ENCODE assay signal across 9 cellular contexts in the genomic region with DNA sequence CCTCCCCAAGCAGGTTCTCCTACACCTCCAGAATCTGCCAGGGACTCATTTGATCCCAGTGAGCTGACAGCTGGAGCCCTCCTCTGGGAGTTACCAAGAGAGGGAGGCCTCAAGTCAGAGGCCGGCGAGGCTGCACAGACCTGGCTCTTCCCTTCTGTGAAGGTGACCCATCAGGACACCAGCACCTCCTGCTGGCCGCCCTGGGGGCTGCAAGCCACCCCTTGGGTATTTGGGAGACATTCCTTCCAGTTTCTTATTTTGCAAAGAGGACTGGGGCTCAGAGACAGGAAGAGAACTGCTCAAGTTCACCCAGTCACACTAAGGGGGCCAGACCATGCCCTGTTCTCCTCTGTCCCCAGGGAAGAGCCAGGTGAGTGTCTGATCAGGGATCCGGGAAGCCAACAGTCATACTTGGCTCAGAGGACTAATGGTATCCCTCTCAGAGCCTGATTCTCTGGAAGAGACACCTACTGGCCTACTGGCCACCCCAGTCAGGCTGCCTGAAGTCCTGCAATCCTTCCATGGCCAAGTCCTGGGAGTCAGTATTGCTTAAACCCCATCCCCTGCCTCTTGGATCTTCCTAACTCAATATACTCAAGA. TPM values are rescaled to one million over a fixed set of nuclear protein-coding genes. Genes with fewer than 3 reads are reported as not detected.
DNase-seq lines count a peak whose midpoint lies in the region; ATAC-seq and TF ChIP-seq lines count a peak whose summit lies in the region.
"Had no signal": no experiment of that assay in that cellular context is flagged by ENCODE, and none has a peak within 500 bp of the region (broad histone marks: within the 10 kb centered on the region; RNA-seq: fewer than 3 reads in every experiment).

No MANE protein-coding gene starts in this region.

- H3K27me3 ChIP-seq in upper lobe of left lung (no peaks in the 10 kb centered on the region), esophagus squamous epithelium (peaks cover 0 to 42% (median 2%) of the 10 kb centered on the region in 4 donors)

- 58% methylated on average over 4 of the region's 4 CpGs; no CpG with 5 or more reads in 1 of the 2 donors for WGBS in upper lobe of left lung, 2 donors
- WGBS in esophagus squamous epithelium, 2 donors, result 57% methylated on average over 2 of the region's 4 CpGs; no CpG with 5 or more reads in 1 of the 2 donors

- peaks cover 0 to 14% (median 8%) of the 10 kb centered on the region in 4 donors for H3K4me1 ChIP-seq in upper lobe of left lung
- H3K4me1 ChIP-seq in esophagus squamous epithelium, result peaks cover 0 to 13% (median 0%) of the 10 kb centered on the region in 3 donors

- ATAC-seq in left cardiac atrium (no peak), left ventricle myocardium superior (no peak), upper lobe of left lung (ENCODE audit: low FRiP score in 2 of 2) (peak in 1 of 2 donors; percentile 43)

- no peak for TF ChIP-seq EP300 in upper lobe of left lung (IDR thresholded peaks at IDR 0.05)

- H3K27ac ChIP-seq in upper lobe of left lung, result no peak overlapping the region
- no peak overlapping the region for H3K27ac ChIP-seq in esophagus squamous epithelium

- no peaks in the 10 kb centered on the region for H3K36me3 ChIP-seq in upper lobe of left lung
- H3K36me3 ChIP-seq in esophagus squamous epithelium, result no peaks in the 10 kb centered on the region

- H3K4me3 ChIP-seq in WI38 (ENCODE audit: low read depth, low read length) (no peak overlapping the region), upper lobe of left lung (no peak overlapping the region), esophagus squamous epithelium (no peak overlapping the region)

- no peaks in the 10 kb centered on the region for H3K36me3 Mint-ChIP-seq in activated T-helper 2 cell treated with anti-CD3 and anti-CD28 coated beads, Interferon-gamma antibody, Interleukin-2, Interleukin-4, amounts not matched to agents 10 μg/mL and 5 μg/mL and 100 μg/mL, durations not matched to agents 14 hours and 24 hours and 36 hours (ENCODE audit: low read depth)

- intact Hi-C loops in cardiac septum (cut with DNase I), result no loop called here
- intact Hi-C loops in left cardiac atrium (cut with DNase I), result no loop called here
- intact Hi-C loops in left ventricle myocardium superior (cut with micrococcal nuclease), result no loop called here
- intact Hi-C loops in esophagus squamous epithelium (cut with DNase I), result no loop called here
- intact Hi-C loops in activated T-helper 2 cell treated with anti-CD3 and anti-CD28 coated beads, Interferon-gamma antibody, Interleukin-2, Interleukin-4, amounts not matched to agents 10 μg/mL and 5 μg/mL and 100 μg/mL, durations not matched to agents 14 hours and 24 hours and 36 hours (cut with micrococcal nuclease), result no loop called here

- no peak overlapping the region for H3K4me3 Mint-ChIP-seq in activated T-helper 2 cell treated with anti-CD3 and anti-CD28 coated beads, Interferon-gamma antibody, Interleukin-2, Interleukin-4, amounts not matched to agents 10 μg/mL and 5 μg/mL and 100 μg/mL, durations not matched to agents 14 hours and 24 hours and 36 hours (ENCODE audit: low read depth)

- H3K4me1 Mint-ChIP-seq in activated T-helper 2 cell treated with anti-CD3 and anti-CD28 coated beads, Interferon-gamma antibody, Interleukin-2, Interleukin-4, amounts not matched to agents 10 μg/mL and 5 μg/mL and 100 μg/mL, durations not matched to agents 14 hours and 24 hours and 36 hours (ENCODE audit: low read depth), result no peaks in the 10 kb centered on the region

- TF ChIP-seq CTCF in WI38 (IDR thresholded peaks at IDR 0.05; ENCODE audit: low read depth, low read length) (peak; percentile 24), upper lobe of left lung (IDR thresholded peaks at IDR 0.05) (peak in 4 of 6 experiments; percentile 29 to 43 (median 33)), esophagus squamous epithelium (IDR thresholded peaks at IDR 0.05) (peak in 3 of 6 experiments; percentile 25 to 45 (median 31))

- peaks cover 14% of the 10 kb centered on the region for H3K27me3 Mint-ChIP-seq in activated T-helper 2 cell treated with anti-CD3 and anti-CD28 coated beads, Interferon-gamma antibody, Interleukin-2, Interleukin-4, amounts not matched to agents 10 μg/mL and 5 μg/mL and 100 μg/mL, durations not matched to agents 14 hours and 24 hours and 36 hours (ENCODE audit: low read depth)

- peak; percentile 29 for DNase-seq in cardiac septum (ENCODE audit: low spot score)
- no peak for DNase-seq in left cardiac atrium
- peak; percentile 72 for DNase-seq in left ventricle myocardium superior
- DNase-seq in upper lobe of left lung, result peak in 1 of 2 donors; percentile 86
- DNase-seq in esophagus squamous epithelium (lab: John Stamatoyannopoulos, UW), result no peak
- DNase-seq in activated T-helper 2 cell treated with anti-CD3 and anti-CD28 coated beads, Interferon-gamma antibody, Interleukin-2, Interleukin-4, amounts not matched to agents 10 μg/mL and 5 μg/mL and 100 μg/mL, durations not matched to agents 14 hours and 24 hours and 36 hours (ENCODE audit: low spot score), result no peak
- no peak for DNase-seq in NCI-H1930 (lab: John Stamatoyannopoulos, UW)
- DNase-seq: hippocampal formation had no signal

- no peaks in the 10 kb centered on the region for H3K9me3 Mint-ChIP-seq in activated T-helper 2 cell treated with anti-CD3 and anti-CD28 coated beads, Interferon-gamma antibody, Interleukin-2, Interleukin-4, amounts not matched to agents 10 μg/mL and 5 μg/mL and 100 μg/mL, durations not matched to agents 14 hours and 24 hours and 36 hours

- H3K9me3 ChIP-seq in upper lobe of left lung, result no peaks in the 10 kb centered on the region
- no peaks in the 10 kb centered on the region for H3K9me3 ChIP-seq in esophagus squamous epithelium

- no peak overlapping the region for H3K27ac Mint-ChIP-seq in activated T-helper 2 cell treated with anti-CD3 and anti-CD28 coated beads, Interferon-gamma antibody, Interleukin-2, Interleukin-4, amounts not matched to agents 10 μg/mL and 5 μg/mL and 100 μg/mL, durations not matched to agents 14 hours and 24 hours and 36 hours

- TF ChIP-seq POLR2A in upper lobe of left lung (IDR thresholded peaks at IDR 0.05), result no peak
- TF ChIP-seq POLR2A in esophagus squamous epithelium (IDR thresholded peaks at IDR 0.05), result no peak

RNA-seq across cellular contexts. Expression of gene RIC3, which starts 40.5 kb away (rescaled TPM):
- total RNA-seq in cardiac septum (14.3 TPM), left cardiac atrium (10 to 100 TPM; 12.5 to 13.8 TPM), left ventricle myocardium superior (14.1 TPM), upper lobe of left lung (10 to 100 TPM in 5 of 6 donors, 1 to 10 TPM in 1; 8.2 to 44.0 (median 12.2) TPM), esophagus squamous epithelium (10 to 100 TPM in 1 of 4 donors, 1 to 10 TPM in 3; 2.7 to 14.1 (median 8.1) TPM)
- 2.3 and 3.2 TPM in 2 replicates for total RNA-seq in activated T-helper 2 cell treated with anti-CD3 and anti-CD28 coated beads, Interferon-gamma antibody, Interleukin-2, Interleukin-4, amounts not matched to agents 10 μg/mL and 5 μg/mL and 100 μg/mL, durations not matched to agents 14 hours and 24 hours and 36 hours

RNA-seq across cellular contexts. Expression of gene LMO1, which starts 54.4 kb away (rescaled TPM):
- total RNA-seq in cardiac septum (0.46 TPM), left cardiac atrium (under 1 TPM in 1 of 2 donors, not detected in 1; 0.18 TPM), left ventricle myocardium superior (2.6 TPM), upper lobe of left lung (1 to 10 TPM in 1 of 6 donors, under 1 TPM in 1, not detected in 4; 0.79 to 2.1 TPM), esophagus squamous epithelium (not detected)
- not detected in 2 replicates for total RNA-seq in activated T-helper 2 cell treated with anti-CD3 and anti-CD28 coated beads, Interferon-gamma antibody, Interleukin-2, Interleukin-4, amounts not matched to agents 10 μg/mL and 5 μg/mL and 100 μg/mL, durations not matched to agents 14 hours and 24 hours and 36 hours

Comparison
In these comparisons a context has a peak if more than half of its experiments do, and no peak if none do; other contexts are left out.
1. DNase-seq: peak in cardiac septum (single experiment) and left ventricle myocardium superior (single experiment); none in left cardiac atrium (single experiment), esophagus squamous epithelium (single experiment), activated T-helper 2 cell treated with anti-CD3 and anti-CD28 coated beads, Interferon-gamma antibody, Interleukin-2, Interleukin-4, amounts not matched to agents 10 μg/mL and 5 μg/mL and 100 μg/mL, durations not matched to agents 14 hours and 24 hours and 36 hours (single experiment) and NCI-H1930 (0 of 2).